24 cellular contexts compared by ENCODE assay signal in genomic region chr14:71492346-71492745, GRCh38.
A peak's percentile ranks its signal among the peaks of the same experiment; 100 is the strongest.
DNase-seq lines count a peak whose midpoint lies in the region; ATAC-seq and TF ChIP-seq lines count a peak whose summit lies in the region.
"Had no signal": no experiment of that assay in that cellular context is flagged by ENCODE, and none has a peak within 500 bp of the region (broad histone marks: within the 10 kb centered on the region; RNA-seq: fewer than 3 reads in every experiment).

No MANE protein-coding gene starts in this region.

- no peaks in the 10 kb centered on the region for H3K9me3 ChIP-seq in Caco-2
- H3K9me3 ChIP-seq: ovary, upper lobe of right lung had no signal

- intact Hi-C loops in Caco-2 (cut with micrococcal nuclease; ENCODE audit: unreplicated experiment), result no loop called here

- H3K36me3 ChIP-seq in Caco-2 (ENCODE audit: control insufficient read depth, insufficient read depth, low read length), result no peaks in the 10 kb centered on the region
- H3K36me3 ChIP-seq: cardiac muscle cell, ovary, upper lobe of right lung had no signal

- no peaks in the 10 kb centered on the region for H3K27me3 ChIP-seq in Caco-2 (replicated peaks; ENCODE audit: control insufficient read depth, insufficient read depth, low read length)
- H3K27me3 ChIP-seq: cardiac muscle cell, ovary, upper lobe of right lung had no signal

- H3K4me3 ChIP-seq in Caco-2 (ENCODE audit: low read depth, low read length), result no peak overlapping the region
- no peak overlapping the region for H3K4me3 ChIP-seq in fibroblast of villous mesenchyme (ENCODE audit: low read depth, low read length)
- H3K4me3 ChIP-seq: cardiac muscle cell, ovary, upper lobe of right lung had no signal

- peaks cover 6% of the 10 kb centered on the region for H3K36me3 Mint-ChIP-seq in Caco-2 (ENCODE audit: insufficient read depth, unreplicated experiment)
- peaks cover 8% of the 10 kb centered on the region for H3K36me3 Mint-ChIP-seq in progenitor cell of endocrine pancreas (ENCODE audit: insufficient read depth)
- H3K36me3 Mint-ChIP-seq in stimulated activated naive B cell treated with anti-CD40 and anti-IgM and Interleukin-4, amounts not matched to agents 10 μg/mL and 1 μg/mL and 100 μg/mL, for 72 hours, result peaks cover 17 to 30% of the 10 kb centered on the region in 2 donors

- H3K9me3 Mint-ChIP-seq in Caco-2 (ENCODE audit: unreplicated experiment), result no peaks in the 10 kb centered on the region
- H3K9me3 Mint-ChIP-seq in progenitor cell of endocrine pancreas (ENCODE audit: low read depth), result peaks cover 4% of the 10 kb centered on the region
- peaks cover 0 to 3% of the 10 kb centered on the region in 2 donors for H3K9me3 Mint-ChIP-seq in stimulated activated naive B cell treated with anti-CD40 and anti-IgM and Interleukin-4, amounts not matched to agents 10 μg/mL and 1 μg/mL and 100 μg/mL, for 72 hours
- H3K9me3 Mint-ChIP-seq: dendritic cell treated with granulocyte-macrophage colony-stimulating factor and Interleukin-4, amounts not matched to agents 40 ng/mL and 50 ng/mL, for 4 days had no signal

- BruUV-seq in Caco-2 (replicated peaks; lab: Mats Ljungman, UMichigan), result no TSS peak

- POLR2A ChIA-PET in Caco-2 (lab: Charles Lee), result no interaction called here

- ATAC-seq in stimulated activated naive B cell treated with anti-CD40 and anti-IgM and Interleukin-4, amounts not matched to agents 10 μg/mL and 1 μg/mL and 100 μg/mL, for 72 hours (replicated peaks), result no peak
- ATAC-seq: activated CD8-positive, alpha-beta T cell treated with anti-CD3 and anti-CD28 coated beads for 36 hours; left colon; upper lobe of right lung had no signal

- CTCF ChIA-PET in Caco-2 (lab: Charles Lee), result no interaction called here

- H3K4me3 Mint-ChIP-seq in Caco-2 (ENCODE audit: unreplicated experiment) (no peak overlapping the region), progenitor cell of endocrine pancreas (ENCODE audit: low read depth) (no peak overlapping the region)
- no peak overlapping the region for H3K4me3 Mint-ChIP-seq in stimulated activated naive B cell treated with anti-CD40 and anti-IgM and Interleukin-4, amounts not matched to agents 10 μg/mL and 1 μg/mL and 100 μg/mL, for 72 hours
- H3K4me3 Mint-ChIP-seq: activated CD8-positive, alpha-beta T cell treated with anti-CD3 and anti-CD28 coated beads for 36 hours; dendritic cell treated with granulocyte-macrophage colony-stimulating factor and Interleukin-4, amounts not matched to agents 40 ng/mL and 50 ng/mL, for 4 days; memory B cell had no signal

- no peaks in the 10 kb centered on the region for H3K27me3 Mint-ChIP-seq in Caco-2 (ENCODE audit: insufficient read depth, unreplicated experiment)
- no peaks in the 10 kb centered on the region for H3K27me3 Mint-ChIP-seq in progenitor cell of endocrine pancreas
- H3K27me3 Mint-ChIP-seq in stimulated activated naive B cell treated with anti-CD40 and anti-IgM and Interleukin-4, amounts not matched to agents 10 μg/mL and 1 μg/mL and 100 μg/mL, for 72 hours, result no peaks in the 10 kb centered on the region
- H3K27me3 Mint-ChIP-seq: activated CD8-positive, alpha-beta T cell treated with anti-CD3 and anti-CD28 coated beads for 36 hours; dendritic cell treated with granulocyte-macrophage colony-stimulating factor and Interleukin-4, amounts not matched to agents 40 ng/mL and 50 ng/mL, for 4 days; memory B cell had no signal

- peaks cover 28% of the 10 kb centered on the region for H3K4me1 Mint-ChIP-seq in Caco-2 (ENCODE audit: low read depth, unreplicated experiment)
- H3K4me1 Mint-ChIP-seq in progenitor cell of endocrine pancreas (ENCODE audit: low read depth), result peaks cover 13% of the 10 kb centered on the region
- H3K4me1 Mint-ChIP-seq in stimulated activated naive B cell treated with anti-CD40 and anti-IgM and Interleukin-4, amounts not matched to agents 10 μg/mL and 1 μg/mL and 100 μg/mL, for 72 hours, result peaks cover 23 to 36% of the 10 kb centered on the region in 2 donors

- no peak for TF ChIP-seq CTCF in Caco-2 (IDR thresholded peaks at IDR 0.05; ENCODE audit: insufficient read depth in 1 of 2, low read depth in 1 of 2, low read length in 1 of 2, severe bottlenecking in 1 of 2, unreplicated experiment in 1 of 2)
- no peak for TF ChIP-seq CTCF in fibroblast of villous mesenchyme (IDR thresholded peaks at IDR 0.05; ENCODE audit: insufficient read depth, low read depth, low read length)
- TF ChIP-seq CTCF in progenitor cell of endocrine pancreas (IDR thresholded peaks at IDR 0.05; ENCODE audit: unreplicated experiment), result no peak

- H3K27ac Mint-ChIP-seq in Caco-2 (ENCODE audit: unreplicated experiment), result peak overlapping the region; percentile 32
- peak overlapping the region; percentile 71 for H3K27ac Mint-ChIP-seq in progenitor cell of endocrine pancreas
- no peak overlapping the region for H3K27ac Mint-ChIP-seq in stimulated activated naive B cell treated with anti-CD40 and anti-IgM and Interleukin-4, amounts not matched to agents 10 μg/mL and 1 μg/mL and 100 μg/mL, for 72 hours
- H3K27ac Mint-ChIP-seq: activated CD8-positive, alpha-beta T cell treated with anti-CD3 and anti-CD28 coated beads for 36 hours; dendritic cell treated with granulocyte-macrophage colony-stimulating factor and Interleukin-4, amounts not matched to agents 40 ng/mL and 50 ng/mL, for 4 days; memory B cell had no signal

- H3K4me1 ChIP-seq in Caco-2, result peaks cover 28% of the 10 kb centered on the region

- no peak for DNase-seq in Caco-2
- peak; percentile 66 for DNase-seq in amniotic epithelial cell (ENCODE audit: low read depth)
- peak; percentile 64 for DNase-seq in fibroblast of villous mesenchyme (ENCODE audit: low read depth)
- no peak for DNase-seq in progenitor cell of endocrine pancreas (ENCODE audit: low spot score, unreplicated experiment)
- DNase-seq in stimulated activated naive B cell treated with anti-CD40 and anti-IgM and Interleukin-4, amounts not matched to agents 10 μg/mL and 1 μg/mL and 100 μg/mL, for 72 hours, result no peak
- DNase-seq in nucleus accumbens (lab: John Stamatoyannopoulos, UW), result no peak
- no peak for DNase-seq in activated naive CD4-positive, alpha-beta T cell treated with anti-CD3 and anti-CD28 coated beads, Interleukin-2, amount 50 U/mL, for 16 hours
- no peak for DNase-seq in stimulated activated CD4-positive, alpha-beta T cell treated with anti-CD3 and anti-CD28 coated beads, Interleukin-4, amount 100 ng/mL, for 4 hours
- DNase-seq: activated CD4-positive, alpha-beta T cell treated with anti-CD3 and anti-CD28 coated beads for 1 hour; activated CD8-positive, alpha-beta T cell treated with anti-CD3 and anti-CD28 coated beads for 36 hours; activated naive CD4-positive, alpha-beta T cell; DND-41; H7; Karpas-422; left colon; MV-4-11; NCI-H1694 treated with DMSO at 0.1 percent for 48 hours; NCI-H2171; NCI-H69; ovary; upper lobe of right lung had no signal

Comparison
In these comparisons a context has a peak if more than half of its experiments do, and no peak if none do; other contexts are left out.
1. DNase-seq: peak in amniotic epithelial cell (single experiment) and fibroblast of villous mesenchyme (single experiment); none in Caco-2 (0 of 2), progenitor cell of endocrine pancreas (single experiment), stimulated activated naive B cell treated with anti-CD40 and anti-IgM and Interleukin-4, amounts not matched to agents 10 μg/mL and 1 μg/mL and 100 μg/mL, for 72 hours (single experiment), nucleus accumbens (0 of 56), activated naive CD4-positive, alpha-beta T cell treated with anti-CD3 and anti-CD28 coated beads, Interleukin-2, amount 50 U/mL, for 16 hours (single experiment) and stimulated activated CD4-positive, alpha-beta T cell treated with anti-CD3 and anti-CD28 coated beads, Interleukin-4, amount 100 ng/mL, for 4 hours (0 of 2).